27 cellular contexts compared by ENCODE assay signal in the genomic region with DNA sequence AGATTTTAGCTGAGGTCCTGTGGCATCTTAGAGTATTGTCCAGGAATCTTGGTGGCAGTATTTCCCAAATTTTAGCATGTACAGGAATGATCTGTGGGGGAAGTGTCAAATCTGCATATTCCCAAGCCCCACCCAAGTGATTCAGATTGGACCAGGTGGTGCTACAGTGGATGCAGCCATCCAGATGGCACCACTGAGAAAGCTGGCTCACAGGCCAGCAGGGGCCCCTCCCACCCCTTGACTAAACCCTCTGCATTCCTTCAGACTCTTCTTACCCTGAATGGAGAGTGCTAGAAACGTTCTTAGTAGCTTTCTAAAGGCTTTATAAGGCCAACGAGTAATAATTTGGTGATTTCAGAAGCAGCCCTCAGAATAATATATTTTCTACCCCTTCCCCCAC.
"Had no signal": no experiment of that assay in that cellular context is flagged by ENCODE, and none has a peak within 500 bp of the region (broad histone marks: within the 10 kb centered on the region; RNA-seq: fewer than 3 reads in every experiment).

No MANE protein-coding gene starts in this region.

- H3K27ac ChIP-seq: colonic mucosa, hepatocyte, spleen, thoracic aorta had no signal

- H3K27me3 ChIP-seq: colonic mucosa, dorsolateral prefrontal cortex, hepatocyte had no signal

- H3K4me1 ChIP-seq: colonic mucosa, spleen had no signal

- DNase-seq: activated B cell treated with CpG ODN at 0.5 μM for 24 hours; activated CD4-positive, alpha-beta T cell treated with anti-CD3 and anti-CD28 coated beads for 36 hours; activated CD4-positive, alpha-beta T cell treated with anti-CD3 and anti-CD28 coated beads, Interleukin-2, amount 50 U/mL, for 4 hours; activated CD8-positive, alpha-beta memory T cell treated with anti-CD3 and anti-CD28 coated beads for 24 hours; activated CD8-positive, alpha-beta memory T cell treated with anti-CD3 and anti-CD28 coated beads, Interleukin-2, amount 50 U/mL, for 4 hours; activated T-cell treated with anti-CD3 and anti-CD28 coated beads, Interleukin-2, amount 50 U/mL, for 24 hours; aorta; central memory CD4-positive, alpha-beta T cell; colonic mucosa; effector memory CD8-positive, alpha-beta T cell; glutamatergic neuron; left cardiac atrium; naive thymus-derived CD8-positive, alpha-beta T cell; retina; spleen; stimulated activated CD4-positive, alpha-beta T cell treated with anti-CD3 and anti-CD28 coated beads, Interleukin-4, amount 100 ng/mL, for 1 hour; stimulated activated naive CD4-positive, alpha-beta T cell; T1000 had no signal

- H3K36me3 ChIP-seq: colonic mucosa, spleen, thoracic aorta had no signal

- H3K4me3 ChIP-seq: colonic mucosa, dorsolateral prefrontal cortex, hepatocyte, spleen, thoracic aorta had no signal

- ATAC-seq: activated CD4-positive, alpha-beta T cell treated with anti-CD3 and anti-CD28 coated beads for 36 hours; activated naive CD4-positive, alpha-beta T cell treated with anti-CD3 and anti-CD28 coated beads, Interleukin-2, amount 50 U/mL, for 72 hours; activated T-helper 17 cell treated with anti-CD3 and anti-CD28 coated beads, Interleukin-2, amount 50 U/mL, for 72 hours; effector memory CD8-positive, alpha-beta T cell; esophagus mucosa; left cardiac atrium; naive thymus-derived CD8-positive, alpha-beta T cell had no signal

- FAIRE-seq: endothelial cell of umbilical vein, frontal cortex, islet of Langerhans had no signal

- H3K9me3 ChIP-seq: colonic mucosa, spleen, thoracic aorta had no signal
